In genomic region chr11:116890607-116891006, GRCh38 we compare ENCODE assay signal across 26 cellular contexts. TPM values are rescaled to one million over a fixed set of nuclear protein-coding genes. Genes with fewer than 3 reads are reported as not detected.
DNase-seq lines count a peak whose midpoint lies in the region; ATAC-seq and TF ChIP-seq lines count a peak whose summit lies in the region.
"Had no signal": no experiment of that assay in that cellular context is flagged by ENCODE, and none has a peak within 500 bp of the region (broad histone marks: within the 10 kb centered on the region; RNA-seq: fewer than 3 reads in every experiment).

No MANE protein-coding gene starts in this region.

- POLR2A ChIA-PET in activated CD4-positive, alpha-beta memory T cell treated with anti-CD3 and anti-CD28 coated beads for 36 hours (lab: Charles Lee) = no interaction called here

- no peak for DNase-seq in activated naive CD4-positive, alpha-beta T cell treated with anti-CD3 and anti-CD28 coated beads, Interleukin-2, amount 10 ng/mL, durations not matched to agents 7 days and 5 days
- no peak for DNase-seq in activated naive CD4-positive, alpha-beta T cell treated with anti-CD3 and anti-CD28 coated beads, Interleukin-2, amount 50 U/mL, for 72 hours (ENCODE audit: low spot score in 2 of 2)
- no peak for DNase-seq in activated CD4-positive, alpha-beta memory T cell treated with anti-CD3 and anti-CD28 coated beads for 36 hours
- DNase-seq in memory B cell (ENCODE audit: low spot score in 2 of 2) (no peak), stomach (no peak), SKM-1 treated with dmso at 0.1 percent for 144 hours (lab: John Stamatoyannopoulos, UW; ENCODE audit: unreplicated experiment) (no peak), OCI-M2 (lab: John Stamatoyannopoulos, UW; ENCODE audit: unreplicated experiment) (no peak), germinal center (ENCODE audit: low spot score) (no peak)
- DNase-seq: ACHN; activated effector memory CD4-positive, alpha-beta T cell treated with Interleukin-2 at 50 U/mL for 16 hours; islet precursor cell; left ventricle myocardium inferior; MG63; NCI-H345; ovary; stimulated activated CD4-positive, alpha-beta T cell treated with anti-CD3 and anti-CD28 coated beads, Interleukin-2, amount 100 ng/mL, for 24 hours had no signal

- no peaks in the 10 kb centered on the region for H3K27me3 ChIP-seq in stomach
- H3K27me3 ChIP-seq: BLaER1 treated with 17β-estradiol and CSF1 and Interleukin-3, amounts not matched to agents 10 nM and 100 nM; MG63; ovary had no signal

- no peaks in the 10 kb centered on the region for H3K9me3 ChIP-seq in stomach
- H3K9me3 ChIP-seq: BLaER1 treated with 17β-estradiol and CSF1 and Interleukin-3, amounts not matched to agents 10 nM and 100 nM; left ventricle myocardium inferior; MG63; ovary had no signal

- peak overlapping the region; percentile 73 for H3K27ac Mint-ChIP-seq in activated naive CD4-positive, alpha-beta T cell treated with anti-CD3 and anti-CD28 coated beads, Interleukin-2, amount 10 ng/mL, durations not matched to agents 7 days and 5 days
- peak overlapping the region in 1 of 2 donors; percentile 73 for H3K27ac Mint-ChIP-seq in activated naive CD4-positive, alpha-beta T cell treated with anti-CD3 and anti-CD28 coated beads, Interleukin-2, amount 50 U/mL, for 72 hours
- peak overlapping the region; percentile 62 for H3K27ac Mint-ChIP-seq in activated CD4-positive, alpha-beta memory T cell treated with anti-CD3 and anti-CD28 coated beads for 36 hours
- peak overlapping the region; percentile 82 for H3K27ac Mint-ChIP-seq in memory B cell
- H3K27ac Mint-ChIP-seq: type B pancreatic cell had no signal

- peak overlapping the region in 3 of 5 donors; percentile 44 to 63 (median 57) for H3K27ac ChIP-seq in stomach
- H3K27ac ChIP-seq: epithelial cell of prostate, left ventricle myocardium inferior, ovary, RWPE1 had no signal

- TF ChIP-seq EP300 in stomach (IDR thresholded peaks at IDR 0.05) = no peak

- peaks cover 23% of the 10 kb centered on the region for H3K4me1 Mint-ChIP-seq in activated naive CD4-positive, alpha-beta T cell treated with anti-CD3 and anti-CD28 coated beads, Interleukin-2, amount 10 ng/mL, durations not matched to agents 7 days and 5 days
- H3K4me1 Mint-ChIP-seq in activated CD4-positive, alpha-beta memory T cell treated with anti-CD3 and anti-CD28 coated beads for 36 hours (ENCODE audit: low read depth) = peaks cover 20% of the 10 kb centered on the region
- peaks cover 10% of the 10 kb centered on the region for H3K4me1 Mint-ChIP-seq in memory B cell

- no peak for TF ChIP-seq CTCF in stomach (IDR thresholded peaks at IDR 0.05)

- intact Hi-C loops in activated CD4-positive, alpha-beta memory T cell treated with anti-CD3 and anti-CD28 coated beads for 36 hours (cut with micrococcal nuclease) = loop anchor here (1.0 kb wide), 1 partner anchor 37 kb away; no protein-coding TSS in a partner anchor
- intact Hi-C loops in stomach (cut with DNase I; ENCODE audit: low total_unique reads) = no loop called here

- peaks cover 32% of the 10 kb centered on the region for H3K36me3 Mint-ChIP-seq in activated naive CD4-positive, alpha-beta T cell treated with anti-CD3 and anti-CD28 coated beads, Interleukin-2, amount 10 ng/mL, durations not matched to agents 7 days and 5 days
- H3K36me3 Mint-ChIP-seq in activated naive CD4-positive, alpha-beta T cell treated with anti-CD3 and anti-CD28 coated beads, Interleukin-2, amount 50 U/mL, for 72 hours = no peaks in the 10 kb centered on the region
- peaks cover 19% of the 10 kb centered on the region for H3K36me3 Mint-ChIP-seq in activated CD4-positive, alpha-beta memory T cell treated with anti-CD3 and anti-CD28 coated beads for 36 hours
- H3K36me3 Mint-ChIP-seq in memory B cell = peaks cover 22% of the 10 kb centered on the region

- TF ChIP-seq POLR2A in stomach (IDR thresholded peaks at IDR 0.05) = no peak

- no peak for ATAC-seq in activated naive CD4-positive, alpha-beta T cell treated with anti-CD3 and anti-CD28 coated beads, Interleukin-2, amount 50 U/mL, for 72 hours
- no peak for ATAC-seq in memory B cell (ENCODE audit: low read depth)
- ATAC-seq: K562 had no signal

- peaks cover 12 to 68% (median 40%) of the 10 kb centered on the region in 4 donors for H3K4me1 ChIP-seq in stomach

- H3K4me3 Mint-ChIP-seq in activated naive CD4-positive, alpha-beta T cell treated with anti-CD3 and anti-CD28 coated beads, Interleukin-2, amount 10 ng/mL, durations not matched to agents 7 days and 5 days = no peak overlapping the region
- H3K4me3 Mint-ChIP-seq in activated CD4-positive, alpha-beta memory T cell treated with anti-CD3 and anti-CD28 coated beads for 36 hours = no peak overlapping the region
- H3K4me3 Mint-ChIP-seq in memory B cell = no peak overlapping the region
- H3K4me3 Mint-ChIP-seq: brain, type B pancreatic cell had no signal

- no peak overlapping the region for H3K4me3 ChIP-seq in stomach
- H3K4me3 ChIP-seq: BLaER1 treated with 17β-estradiol and CSF1 and Interleukin-3, amounts not matched to agents 10 nM and 100 nM; K562; left ventricle myocardium inferior; MG63; ovary; smooth muscle cell had no signal

- no peaks in the 10 kb centered on the region for H3K27me3 Mint-ChIP-seq in activated naive CD4-positive, alpha-beta T cell treated with anti-CD3 and anti-CD28 coated beads, Interleukin-2, amount 10 ng/mL, durations not matched to agents 7 days and 5 days
- no peaks in the 10 kb centered on the region for H3K27me3 Mint-ChIP-seq in activated CD4-positive, alpha-beta memory T cell treated with anti-CD3 and anti-CD28 coated beads for 36 hours
- no peaks in the 10 kb centered on the region for H3K27me3 Mint-ChIP-seq in memory B cell
- H3K27me3 Mint-ChIP-seq: brain, type B pancreatic cell had no signal

- CTCF ChIA-PET in activated naive CD4-positive, alpha-beta T cell treated with anti-CD3 and anti-CD28 coated beads, Interleukin-2, amount 10 ng/mL, durations not matched to agents 7 days and 5 days (lab: Charles Lee) = interaction anchor here (1.3 to 2.2 kb wide), 3 partner anchors 10 to 17 kb away, joined by 3 to 8 read pairs (median 5); no protein-coding TSS in a partner anchor
- CTCF ChIA-PET in activated CD4-positive, alpha-beta memory T cell treated with anti-CD3 and anti-CD28 coated beads for 36 hours (lab: Charles Lee) = interaction anchor here (0.6 to 3.1 kb wide), 7 partner anchors 10 to 218 kb away, joined by 3 to 18 read pairs (median 3); partner anchors contain the start of gene SIK3

- 81 to 90% (median 81%) methylated on average over 4 of the region's 4 CpGs for WGBS in stomach, 5 donors

- no peaks in the 10 kb centered on the region for H3K9me3 Mint-ChIP-seq in activated naive CD4-positive, alpha-beta T cell treated with anti-CD3 and anti-CD28 coated beads, Interleukin-2, amount 10 ng/mL, durations not matched to agents 7 days and 5 days
- no peaks in the 10 kb centered on the region for H3K9me3 Mint-ChIP-seq in activated naive CD4-positive, alpha-beta T cell treated with anti-CD3 and anti-CD28 coated beads, Interleukin-2, amount 50 U/mL, for 72 hours
- H3K9me3 Mint-ChIP-seq in activated CD4-positive, alpha-beta memory T cell treated with anti-CD3 and anti-CD28 coated beads for 36 hours = no peaks in the 10 kb centered on the region
- no peaks in the 10 kb centered on the region for H3K9me3 Mint-ChIP-seq in memory B cell
- H3K9me3 Mint-ChIP-seq: type B pancreatic cell had no signal

- H3K36me3 ChIP-seq in stomach = peaks cover 4 to 42% (median 30%) of the 10 kb centered on the region in 4 donors
- H3K36me3 ChIP-seq: ovary had no signal

RNA-seq across cellular contexts. Expression of gene APOA1, which starts 53.2 kb away (rescaled TPM):
- under 1 TPM in 1 of 2 donors, not detected in 1; 0.84 TPM for total RNA-seq in activated naive CD4-positive, alpha-beta T cell treated with anti-CD3 and anti-CD28 coated beads, Interleukin-2, amount 50 U/mL, for 72 hours
- under 1 TPM in 1 of 2 experiments, not detected in 1; 0.24 TPM for total RNA-seq in activated CD4-positive, alpha-beta memory T cell treated with anti-CD3 and anti-CD28 coated beads for 36 hours
- 10 to 100 TPM in 2 of 5 donors, under 1 TPM in 1, not detected in 2; 0.87 to 73.6 (median 22.9) TPM for total RNA-seq in stomach
- 10 to 100 TPM in 2 of 3 donors, 1 to 10 TPM in 1; 8.7 to 51.0 (median 10.5) TPM for polyA plus RNA-seq in stomach
- total RNA-seq: chondrocyte, SK-MEL-5, subcutaneous adipose tissue had no signal
- polyA plus RNA-seq: K562 had no signal
